ENCODE assay signal across 1 cellular context in the genomic region with DNA sequence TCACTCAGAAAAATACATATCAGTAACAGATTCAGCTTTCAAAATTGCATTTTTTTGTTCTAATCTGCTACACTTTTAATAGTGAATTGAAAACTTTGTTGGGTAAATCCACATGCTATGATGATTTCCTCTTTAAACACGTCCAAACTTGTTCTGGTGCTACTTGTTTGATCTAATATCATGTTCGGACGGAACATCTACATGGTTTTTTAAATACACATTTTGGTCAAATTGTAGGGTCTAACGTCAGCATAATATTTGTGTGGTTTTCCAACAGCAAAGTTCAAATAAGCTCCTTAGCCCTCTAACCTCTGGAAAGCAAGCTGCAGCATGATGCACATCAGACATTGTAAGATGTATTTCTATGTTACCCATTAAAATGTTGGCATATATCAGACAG.
TF ChIP-seq lines count a peak whose summit lies in the region.

No MANE protein-coding gene starts in this region.

TF ChIP-seq in IMR-90, 13 proteins besides CTCF, POLR2A, EP300 and RAD21:
- TF ChIP-seq MAFK (IDR thresholded peaks at IDR 0.05; ENCODE audit: low read depth, low read length) (no peak), ELK1 (IDR thresholded peaks at IDR 0.05; ENCODE audit: borderline replicate concordance, low read depth, low read length) (no peak), BHLHE40 (IDR thresholded peaks at IDR 0.05; ENCODE audit: low read depth, low read length) (no peak), MXI1 (IDR thresholded peaks at IDR 0.05; ENCODE audit: borderline replicate concordance, low read depth, low read length) (no peak), RFX5 (IDR thresholded peaks at IDR 0.05; ENCODE audit: low read depth, low read length) (no peak), SMC3 (IDR thresholded peaks at IDR 0.05; ENCODE audit: low read depth, low read length) (no peak), NFE2L2 (IDR thresholded peaks at IDR 0.05; ENCODE audit: low read depth, low read length) (no peak), RCOR1 (IDR thresholded peaks at IDR 0.05; ENCODE audit: insufficient replicate concordance, low read length) (no peak), FOS (IDR thresholded peaks at IDR 0.05; ENCODE audit: low read depth, low read length) (no peak), MAZ (IDR thresholded peaks at IDR 0.05; ENCODE audit: borderline replicate concordance, low read depth, low read length) (no peak), CHD1 (IDR thresholded peaks at IDR 0.05; ENCODE audit: low read depth, low read length) (no peak), CEBPB (IDR thresholded peaks at IDR 0.05; ENCODE audit: low read depth, low read length) (no peak)
- TF ChIP-seq, protein P1, sequence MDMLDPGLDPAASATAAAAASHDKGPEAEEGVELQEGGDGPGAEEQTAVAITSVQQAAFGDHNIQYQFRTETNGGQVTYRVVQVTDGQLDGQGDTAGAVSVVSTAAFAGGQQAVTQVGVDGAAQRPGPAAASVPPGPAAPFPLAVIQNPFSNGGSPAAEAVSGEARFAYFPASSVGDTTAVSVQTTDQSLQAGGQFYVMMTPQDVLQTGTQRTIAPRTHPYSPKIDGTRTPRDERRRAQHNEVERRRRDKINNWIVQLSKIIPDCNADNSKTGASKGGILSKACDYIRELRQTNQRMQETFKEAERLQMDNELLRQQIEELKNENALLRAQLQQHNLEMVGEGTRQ (IDR thresholded peaks at IDR 0.05; ENCODE audit: low read depth, low read length): no peak
